In the genomic region with DNA sequence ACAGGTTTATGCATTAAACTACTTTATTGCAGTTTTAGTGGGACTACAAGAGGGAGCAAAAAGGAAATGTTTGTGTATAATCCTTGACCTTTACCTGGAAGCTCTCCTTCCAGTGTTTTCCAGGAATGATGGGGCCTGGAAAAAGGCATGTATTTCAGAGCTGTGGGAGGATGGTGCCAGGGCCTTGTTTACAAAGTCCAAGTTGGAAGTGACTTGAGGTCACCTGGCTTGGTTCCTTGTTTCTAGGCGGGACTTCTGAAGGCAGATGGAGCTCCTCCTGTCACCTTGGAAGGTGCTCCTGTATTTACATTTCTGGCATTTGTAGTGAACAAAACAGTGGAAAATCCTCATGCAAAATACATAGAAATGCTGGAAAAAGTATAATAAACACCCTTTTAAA, we compare ENCODE assay signal across 20 cellular contexts. TPM values are rescaled to one million over a fixed set of nuclear protein-coding genes. Genes with fewer than 3 reads are reported as not detected.
A peak's percentile ranks its signal among the peaks of the same experiment; 100 is the strongest.
DNase-seq lines count a peak whose midpoint lies in the region; ATAC-seq, FAIRE-seq and TF ChIP-seq lines count a peak whose summit lies in the region.
"Had no signal": no experiment of that assay in that cellular context is flagged by ENCODE, and none has a peak within 500 bp of the region (broad histone marks: within the 10 kb centered on the region; RNA-seq: fewer than 3 reads in every experiment).

No MANE protein-coding gene starts in this region.

- peak; percentile 12 for DNase-seq in SK-MEL-5 (ENCODE audit: low read depth, low spot score)
- DNase-seq in ecto neural progenitor cell (ENCODE audit: low spot score) = peak; percentile 1
- DNase-seq in mucosa of descending colon = peak in 1 of 3 donors; percentile 79
- peak; percentile 67 for DNase-seq in small intestine
- DNase-seq in COLO668 (lab: John Stamatoyannopoulos, UW; ENCODE audit: unreplicated experiment) = no peak
- no peak for DNase-seq in activated CD4-positive, CD25-positive, alpha-beta regulatory T cell (lab: John Stamatoyannopoulos, UW)
- no peak for DNase-seq in stimulated activated CD8-positive, alpha-beta memory T cell treated with anti-CD3 and anti-CD28 coated beads, Interleukin-4, amount 100 ng/mL, for 48 hours
- DNase-seq: CD8-positive, alpha-beta memory T cell; GDM1; H9; Kasumi-1; MM.1S; NCI-H1092; NCI-H1436 treated with DMSO at 0.1 percent for 48 hours; NCI-H2029 treated with DMSO at 0.1 percent for 48 hours; NCI-H2171; NCI-H526 had no signal

- intact Hi-C loops in mucosa of descending colon (cut with DNase I, micrococcal nuclease) = no loop called here

- H3K9me3 ChIP-seq in mucosa of descending colon (peaks cover 3% of the 10 kb centered on the region), small intestine (ENCODE audit: control insufficient read depth, low read depth) (no peaks in the 10 kb centered on the region)

- in situ Hi-C loops in SK-MEL-5 (cut with HindIII; ENCODE audit: low pct_unique_long_range_greater_than_20kb, low sequenced_read_pairs) = no loop called here

- 11 to 74% (median 25%) methylated on average over 1 of the region's 1 CpG for WGBS in small intestine, 3 donors

- FAIRE-seq in small intestine (lab: Jason Lieb, UNC) = no peak
- FAIRE-seq: D721Med, HTR-8/SVneo had no signal

- H3K4me1 ChIP-seq in mucosa of descending colon (ENCODE audit: low read depth) = peaks cover 17% of the 10 kb centered on the region
- H3K4me1 ChIP-seq in small intestine (ENCODE audit: control insufficient read depth in 2 of 2, insufficient read depth in 1 of 2, low read depth in 1 of 2, low read length in 1 of 2) = peaks cover 0 to 2% of the 10 kb centered on the region in 2 donors

- peak; percentile 72 for ATAC-seq in mucosa of descending colon

- no peak for TF ChIP-seq CTCF in mucosa of descending colon (IDR thresholded peaks at IDR 0.05)

- H3K27me3 ChIP-seq in small intestine (ENCODE audit: control insufficient read depth in 2 of 2, insufficient read depth in 2 of 2, low read length in 2 of 2) = no peaks in the 10 kb centered on the region
- H3K27me3 ChIP-seq: BLaER1 had no signal

- H3K36me3 ChIP-seq in mucosa of descending colon (ENCODE audit: low read depth) (no peaks in the 10 kb centered on the region), small intestine (ENCODE audit: control insufficient read depth in 2 of 2, insufficient read depth in 2 of 2, low read length in 2 of 2) (no peaks in the 10 kb centered on the region)

- no peak overlapping the region for H3K27ac ChIP-seq in small intestine (ENCODE audit: low read depth in 1 of 2, low read length in 1 of 2)
- H3K27ac ChIP-seq: BLaER1 had no signal

- H3K4me3 ChIP-seq in mucosa of descending colon (no peak overlapping the region), small intestine (ENCODE audit: low read depth in 1 of 2, low read length in 2 of 2) (no peak overlapping the region)
- H3K4me3 ChIP-seq: BLaER1 had no signal

RNA-seq across cellular contexts. Expression of a gene that starts 15.1 kb away (rescaled TPM):
- 7.6 and 8.3 TPM in 2 replicates for total RNA-seq in SK-MEL-5 (2014; rRNA removed; shearing (Covaris generic))
- 4.5 and 5.1 TPM in 2 replicates for polyA plus RNA-seq in SK-MEL-5 (2015; cell fraction: cytosol; rRNA removed)
- 4.5 and 6.2 TPM in 2 replicates for polyA plus RNA-seq in SK-MEL-5 (2015; cell fraction: nucleus; rRNA removed)
- total RNA-seq in mucosa of descending colon = 1 to 10 TPM; 4.3 to 9.6 (median 7.8) TPM
- 1 to 10 TPM in 1 of 3 donors, under 1 TPM in 2; 0.22 to 1.5 (median 0.81) TPM for polyA plus RNA-seq in small intestine

RNA-seq across cellular contexts. Expression of a gene that starts 27.3 kb away (rescaled TPM):
- 4.8 and 6.1 TPM in 2 replicates for total RNA-seq in SK-MEL-5 (2014; rRNA removed; shearing (Covaris generic))
- 3.7 and 5.6 TPM in 2 replicates for polyA plus RNA-seq in SK-MEL-5 (2015; cell fraction: cytosol; rRNA removed)
- 31.9 and 67.9 TPM in 2 replicates for polyA plus RNA-seq in SK-MEL-5 (2015; cell fraction: nucleus; rRNA removed)
- total RNA-seq in mucosa of descending colon = 10 to 100 TPM in 1 of 3 donors, 1 to 10 TPM in 2; 7.1 to 13.0 (median 8.7) TPM
- 1 to 10 TPM; 1.3 to 4.5 (median 3.0) TPM for polyA plus RNA-seq in small intestine

Comparison
In these comparisons a context has a peak if more than half of its experiments do, and no peak if none do; other contexts are left out.
1. DNase-seq: peak in SK-MEL-5 (single experiment), ecto neural progenitor cell (single experiment) and small intestine (single experiment); none in COLO668 (single experiment), activated CD4-positive, CD25-positive, alpha-beta regulatory T cell (0 of 4) and stimulated activated CD8-positive, alpha-beta memory T cell treated with anti-CD3 and anti-CD28 coated beads, Interleukin-4, amount 100 ng/mL, for 48 hours (single experiment).